Comparison of ENCODE assay signal across 28 cellular contexts in the genomic region with DNA sequence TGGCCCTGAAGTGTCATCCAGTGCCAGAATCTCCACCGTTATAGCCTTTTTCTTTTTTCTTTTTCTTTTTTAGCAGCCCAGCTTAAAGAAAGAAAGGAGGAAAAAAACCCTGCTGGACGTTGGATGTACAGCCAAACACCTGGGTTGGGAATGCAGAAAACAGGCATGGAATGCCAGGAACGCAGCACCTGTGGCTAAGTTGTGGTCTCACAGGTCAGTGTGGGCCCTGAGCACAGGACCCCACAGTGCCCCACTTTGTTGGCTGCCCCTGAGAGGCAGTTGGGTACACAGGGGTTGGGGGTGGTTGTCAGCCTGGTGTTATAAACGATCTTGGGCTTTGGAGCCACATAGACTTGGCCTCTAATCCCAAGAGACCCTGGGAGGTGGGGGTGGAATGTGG. TPM values are rescaled to one million over a fixed set of nuclear protein-coding genes. Genes with fewer than 3 reads are reported as not detected.
"Had no signal": no experiment of that assay in that cellular context is flagged by ENCODE, and none has a peak within 500 bp of the region (broad histone marks: within the 10 kb centered on the region; RNA-seq: fewer than 3 reads in every experiment).

No MANE protein-coding gene starts in this region.

- H3K4me1 ChIP-seq: body of pancreas, parathyroid adenoma, testis had no signal

- H2AFZ ChIP-seq: parathyroid adenoma had no signal

- H3K27ac Mint-ChIP-seq: activated CD4-positive, alpha-beta memory T cell treated with anti-CD3 and anti-CD28 coated beads for 36 hours; activated naive CD4-positive, alpha-beta T cell treated with anti-CD3 and anti-CD28 coated beads for 36 hours; activated naive CD8-positive, alpha-beta T cell treated with anti-CD3 and anti-CD28 coated beads, Interleukin-2, amount 10 ng/mL, durations not matched to agents 7 days and 5 days; activated T-cell treated with anti-CD3 and anti-CD28 coated beads, Interleukin-2, amount 50 U/mL, for 72 hours; stimulated activated naive B cell treated with anti-CD40 and anti-IgM and Interleukin-4, amounts not matched to agents 10 μg/mL and 1 μg/mL and 100 μg/mL, for 72 hours had no signal

- H3K36me3 Mint-ChIP-seq: activated CD4-positive, alpha-beta memory T cell treated with anti-CD3 and anti-CD28 coated beads for 36 hours; activated naive CD8-positive, alpha-beta T cell treated with anti-CD3 and anti-CD28 coated beads, Interleukin-2, amount 10 ng/mL, durations not matched to agents 7 days and 5 days; stimulated activated naive B cell treated with anti-CD40 and anti-IgM and Interleukin-4, amounts not matched to agents 10 μg/mL and 1 μg/mL and 100 μg/mL, for 72 hours had no signal

- DNase-seq: activated CD4-positive, alpha-beta memory T cell treated with anti-CD3 and anti-CD28 coated beads for 36 hours; activated CD4-positive, alpha-beta T cell treated with anti-CD3 and anti-CD28 coated beads for 48 hours; activated effector memory CD4-positive, alpha-beta T cell treated with Interleukin-2 at 50 U/mL for 16 hours; activated naive CD4-positive, alpha-beta T cell treated with anti-CD3 and anti-CD28 coated beads for 36 hours; activated naive CD8-positive, alpha-beta T cell treated with anti-CD3 and anti-CD28 coated beads, Interleukin-2, amount 10 ng/mL, durations not matched to agents 7 days and 5 days; activated T-cell treated with anti-CD3 and anti-CD28 coated beads, Interleukin-2, amount 50 U/mL, for 72 hours; amygdala; body of pancreas; cortex of kidney; effector CD8-positive, alpha-beta T cell; foreskin melanocyte; hippocampal formation; left colon; mesenchymal stem cell; mucosa of descending colon; nephron progenitor cell; nucleus accumbens; small intestine; stimulated activated CD4-positive, alpha-beta T cell treated with anti-CD3 and anti-CD28 coated beads, Interleukin-2, amount 100 ng/mL, for 48 hours; stimulated activated CD8-positive, alpha-beta memory T cell treated with anti-CD3 and anti-CD28 coated beads, Interleukin-4, amount 100 ng/mL, for 48 hours; stimulated activated naive B cell treated with anti-CD40 and anti-IgM and Interleukin-4, amounts not matched to agents 10 μg/mL and 1 μg/mL and 100 μg/mL, for 72 hours; T1000; testis had no signal

- H3K9me3 ChIP-seq: body of pancreas, mucosa of descending colon, testis, vagina had no signal

- H3K27me3 ChIP-seq: body of pancreas, cardiac muscle cell, testis, vagina had no signal

- H3K4me3 Mint-ChIP-seq: activated CD4-positive, alpha-beta memory T cell treated with anti-CD3 and anti-CD28 coated beads for 36 hours; activated naive CD4-positive, alpha-beta T cell treated with anti-CD3 and anti-CD28 coated beads for 36 hours; activated naive CD8-positive, alpha-beta T cell treated with anti-CD3 and anti-CD28 coated beads, Interleukin-2, amount 10 ng/mL, durations not matched to agents 7 days and 5 days; activated T-cell treated with anti-CD3 and anti-CD28 coated beads, Interleukin-2, amount 50 U/mL, for 72 hours; nephron progenitor cell; stimulated activated naive B cell treated with anti-CD40 and anti-IgM and Interleukin-4, amounts not matched to agents 10 μg/mL and 1 μg/mL and 100 μg/mL, for 72 hours had no signal

- H3K27ac ChIP-seq: body of pancreas, cardiac muscle cell, parathyroid adenoma, testis, vagina had no signal

- FAIRE-seq: islet of Langerhans, small intestine had no signal

- H3K9me3 Mint-ChIP-seq: activated CD4-positive, alpha-beta memory T cell treated with anti-CD3 and anti-CD28 coated beads for 36 hours; activated naive CD4-positive, alpha-beta T cell treated with anti-CD3 and anti-CD28 coated beads for 36 hours; activated naive CD8-positive, alpha-beta T cell treated with anti-CD3 and anti-CD28 coated beads, Interleukin-2, amount 10 ng/mL, durations not matched to agents 7 days and 5 days; activated T-cell treated with anti-CD3 and anti-CD28 coated beads, Interleukin-2, amount 50 U/mL, for 72 hours; nephron progenitor cell had no signal

- H3K27me3 Mint-ChIP-seq: activated naive CD8-positive, alpha-beta T cell treated with anti-CD3 and anti-CD28 coated beads, Interleukin-2, amount 10 ng/mL, durations not matched to agents 7 days and 5 days had no signal

- H3K36me3 ChIP-seq: cardiac muscle cell, vagina had no signal

- H3K4me3 ChIP-seq: body of pancreas, cardiac muscle cell, mucosa of descending colon, testis, vagina had no signal

- H3K4me1 Mint-ChIP-seq: activated naive CD8-positive, alpha-beta T cell treated with anti-CD3 and anti-CD28 coated beads, Interleukin-2, amount 10 ng/mL, durations not matched to agents 7 days and 5 days; stimulated activated naive B cell treated with anti-CD40 and anti-IgM and Interleukin-4, amounts not matched to agents 10 μg/mL and 1 μg/mL and 100 μg/mL, for 72 hours had no signal

- H3K9ac ChIP-seq: parathyroid adenoma had no signal

RNA-seq across cellular contexts. Expression of gene CXCL14, which starts 50.4 kb away (rescaled TPM):
- total RNA-seq: activated CD4-positive, alpha-beta memory T cell treated with anti-CD3 and anti-CD28 coated beads for 36 hours; activated naive CD4-positive, alpha-beta T cell treated with anti-CD3 and anti-CD28 coated beads for 36 hours; activated naive CD8-positive, alpha-beta T cell treated with anti-CD3 and anti-CD28 coated beads, Interleukin-2, amount 10 ng/mL, durations not matched to agents 7 days and 5 days; activated T-cell treated with anti-CD3 and anti-CD28 coated beads, Interleukin-2, amount 50 U/mL, for 72 hours; T-helper 1 cell treated with Interleukin-12 subunit alpha and Interleukin-12 subunit beta and Interleukin-4 antibody, amounts not matched to agents 30 ng/mL and 1 ng/mL, for 36 hours had no signal
